In genomic region chr15:64751464-64751863, GRCh38 we compare ENCODE assay signal across 11 cellular contexts. TPM values are rescaled to one million over a fixed set of nuclear protein-coding genes. Genes with fewer than 3 reads are reported as not detected.
"Had no signal": no experiment of that assay in that cellular context is flagged by ENCODE, and none has a peak within 500 bp of the region (broad histone marks: within the 10 kb centered on the region; RNA-seq: fewer than 3 reads in every experiment).

No MANE protein-coding gene starts in this region.

- H3K4me3 ChIP-seq: ascending aorta, lung, mucosa of descending colon, tibial nerve had no signal

- H3K36me3 ChIP-seq: ascending aorta, tibial nerve had no signal

- H3K4me1 ChIP-seq: ascending aorta had no signal

- H3K27me3 ChIP-seq: ascending aorta, tibial nerve had no signal

- ATAC-seq: activated naive CD8-positive, alpha-beta T cell treated with anti-CD3 and anti-CD28 coated beads, Interleukin-2, amount 50 U/mL, for 24 hours; left cardiac atrium; mucosa of descending colon had no signal

- H3K27ac ChIP-seq: ascending aorta, tibial nerve had no signal

- H3K9me3 ChIP-seq: ascending aorta, mucosa of descending colon, tibial nerve had no signal

- DNase-seq: activated CD4-positive, alpha-beta T cell treated with anti-CD3 and anti-CD28 coated beads for 48 hours; activated naive CD4-positive, alpha-beta T cell; activated naive CD8-positive, alpha-beta T cell treated with anti-CD3 and anti-CD28 coated beads, Interleukin-2, amount 50 U/mL, for 24 hours; immature natural killer cell; left cardiac atrium; mucosa of descending colon; small intestine had no signal

RNA-seq across cellular contexts. Expression of gene RBPMS2, which starts 23.9 kb away (rescaled TPM):
- total RNA-seq: ascending aorta, bronchial epithelial cell had no signal
